ENCODE assay signal across 16 cellular contexts in the genomic region with DNA sequence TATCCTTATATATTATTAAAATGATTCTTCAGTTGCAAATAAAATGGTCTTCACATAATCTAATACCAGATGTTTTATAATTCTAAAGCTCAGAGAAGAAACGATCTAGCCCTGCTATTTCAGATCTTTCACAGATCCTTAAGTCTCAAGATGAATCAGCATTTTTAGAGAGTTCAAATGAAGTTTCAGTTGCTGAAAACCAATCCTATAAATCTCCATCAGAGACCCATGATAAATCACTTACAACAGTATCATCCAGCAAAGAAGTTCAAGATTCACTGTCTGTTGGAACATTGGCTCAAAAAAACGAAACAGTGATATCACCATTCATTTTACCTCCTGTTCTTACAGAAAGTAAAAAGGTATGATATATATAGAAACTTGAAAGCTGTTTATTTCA.
"Had no signal": no experiment of that assay in that cellular context is flagged by ENCODE, and none has a peak within 500 bp of the region (broad histone marks: within the 10 kb centered on the region; RNA-seq: fewer than 3 reads in every experiment).

No MANE protein-coding gene starts in this region.

- DNase-seq: activated CD4-positive, alpha-beta T cell treated with anti-CD3 and anti-CD28 coated beads, Interleukin-2, amount 50 U/mL, for 1 hour; activated naive CD4-positive, alpha-beta T cell treated with anti-CD3 and anti-CD28 coated beads, Interleukin-2, amount 10 ng/mL, durations not matched to agents 7 days and 5 days; brain microvascular endothelial cell; cerebellar nuclear complex; dermis blood vessel endothelial cell; endodermal cell; erythroblast; foreskin melanocyte; heart left ventricle; left lung; stimulated activated CD4-positive, alpha-beta T cell treated with anti-CD3 and anti-CD28 coated beads, Interleukin-2, amount 100 ng/mL, for 48 hours; stimulated activated CD8-positive, alpha-beta memory T cell treated with anti-CD3 and anti-CD28 coated beads, Interleukin-4, amount 100 ng/mL, for 48 hours had no signal

- H3K4me3 ChIP-seq: heart left ventricle, left lung had no signal

- H3K4me3 Mint-ChIP-seq: activated naive CD4-positive, alpha-beta T cell treated with anti-CD3 and anti-CD28 coated beads, Interleukin-2, amount 10 ng/mL, durations not matched to agents 7 days and 5 days; endodermal cell; memory B cell; stimulated activated naive CD8-positive, alpha-beta T cell treated with anti-CD3 and anti-CD28 coated beads, Interleukin-15, Interleukin-2, amounts not matched to agents 100 ng/mL and 50 ng/mL, for 24 hours had no signal

- H3K27ac Mint-ChIP-seq: activated naive CD4-positive, alpha-beta T cell treated with anti-CD3 and anti-CD28 coated beads, Interleukin-2, amount 10 ng/mL, durations not matched to agents 7 days and 5 days; activated T-helper 2 cell treated with anti-CD3 and anti-CD28 coated beads, Interferon-gamma antibody, Interleukin-2, Interleukin-4, amounts not matched to agents 10 μg/mL and 5 μg/mL and 100 μg/mL, durations not matched to agents 14 hours and 24 hours and 36 hours; endodermal cell; memory B cell; stimulated activated naive CD8-positive, alpha-beta T cell treated with anti-CD3 and anti-CD28 coated beads, Interleukin-15, Interleukin-2, amounts not matched to agents 100 ng/mL and 50 ng/mL, for 24 hours had no signal

- H3K4me1 Mint-ChIP-seq: activated naive CD4-positive, alpha-beta T cell treated with anti-CD3 and anti-CD28 coated beads, Interleukin-2, amount 10 ng/mL, durations not matched to agents 7 days and 5 days; endodermal cell; memory B cell had no signal

- H3K4me1 ChIP-seq: heart left ventricle, left lung had no signal

- ATAC-seq: heart left ventricle, left lung had no signal

- FAIRE-seq: islet of Langerhans had no signal

- H3K27me3 Mint-ChIP-seq: activated naive CD4-positive, alpha-beta T cell treated with anti-CD3 and anti-CD28 coated beads, Interleukin-2, amount 10 ng/mL, durations not matched to agents 7 days and 5 days; memory B cell; stimulated activated naive CD8-positive, alpha-beta T cell treated with anti-CD3 and anti-CD28 coated beads, Interleukin-15, Interleukin-2, amounts not matched to agents 100 ng/mL and 50 ng/mL, for 24 hours had no signal

- H3K27me3 ChIP-seq: brain microvascular endothelial cell, heart left ventricle, left lung had no signal

- H3K9me3 Mint-ChIP-seq: activated T-helper 2 cell treated with anti-CD3 and anti-CD28 coated beads, Interferon-gamma antibody, Interleukin-2, Interleukin-4, amounts not matched to agents 10 μg/mL and 5 μg/mL and 100 μg/mL, durations not matched to agents 14 hours and 24 hours and 36 hours; stimulated activated naive CD8-positive, alpha-beta T cell treated with anti-CD3 and anti-CD28 coated beads, Interleukin-15, Interleukin-2, amounts not matched to agents 100 ng/mL and 50 ng/mL, for 24 hours had no signal

- H3K27ac ChIP-seq: brain microvascular endothelial cell, heart left ventricle, left lung had no signal

- H3K36me3 ChIP-seq: brain microvascular endothelial cell, left lung had no signal
